Comparison of ENCODE assay signal across 11 cellular contexts in genomic region chr21:34884346-34884929, GRCh38.
DNase-seq lines count a peak whose midpoint lies in the region; ATAC-seq and TF ChIP-seq lines count a peak whose summit lies in the region.
"Had no signal": no experiment of that assay in that cellular context is flagged by ENCODE, and none has a peak within 500 bp of the region (broad histone marks: within the 10 kb centered on the region; RNA-seq: fewer than 3 reads in every experiment).

No MANE protein-coding gene starts in this region.

- DNase-seq in CD14-positive monocyte (ENCODE audit: low spot score) (no peak), Karpas-422 (no peak), breast epithelium (ENCODE audit: low spot score in 2 of 2) (no peak), NCI-H82 (lab: John Stamatoyannopoulos, UW) (no peak), NCI-H69 (lab: John Stamatoyannopoulos, UW) (no peak)
- DNase-seq: NCI-H2081 treated with DMSO at 0.1 percent for 48 hours, small intestine, WERI-Rb-1 had no signal

- no peaks in the 10 kb centered on the region for H3K9me2 ChIP-seq in Karpas-422 (replicated peaks; ENCODE audit: insufficient read depth, low read length)

- H3K27me3 ChIP-seq in Karpas-422 (ENCODE audit: low read length) (no peaks in the 10 kb centered on the region), breast epithelium (no peaks in the 10 kb centered on the region), muscle layer of duodenum (ENCODE audit: low read depth, low read length) (no peaks in the 10 kb centered on the region)

- no peak for TF ChIP-seq CTCF in CD14-positive monocyte (IDR thresholded peaks at IDR 0.05)
- TF ChIP-seq CTCF in breast epithelium (IDR thresholded peaks at IDR 0.05): no peak

- peaks cover 0 to 2% (median 0%) of the 10 kb centered on the region in 7 donors for H3K9me3 Mint-ChIP-seq in CD14-positive monocyte

- peak overlapping the region; percentile 83 for H3K9ac ChIP-seq in Karpas-422 (ENCODE audit: low read length)

- peak overlapping the region; percentile 68 for H3K27ac ChIP-seq in Karpas-422 (ENCODE audit: low read length)
- peak overlapping the region; percentile 94 to 97 for H3K27ac ChIP-seq in breast epithelium
- H3K27ac ChIP-seq in muscle layer of duodenum (ENCODE audit: low read length): peak overlapping the region; percentile 76
- H3K27ac ChIP-seq: WERI-Rb-1 had no signal

- peaks cover 69% of the 10 kb centered on the region for H3K79me2 ChIP-seq in Karpas-422 (ENCODE audit: low read length)

- H3K27me3 Mint-ChIP-seq in CD14-positive monocyte (ENCODE audit: low read depth in 3 of 3): peaks cover 0 to 3% (median 0%) of the 10 kb centered on the region in 3 donors

- no peaks in the 10 kb centered on the region for H4K20me1 ChIP-seq in Karpas-422 (ENCODE audit: insufficient read depth, low read depth, low read length)

- H3K4me1 ChIP-seq in Karpas-422 (ENCODE audit: low read length) (peaks cover 73% of the 10 kb centered on the region), breast epithelium (peaks cover 0 to 6% of the 10 kb centered on the region in 2 donors), muscle layer of duodenum (ENCODE audit: control insufficient read depth in 1 of 2, insufficient read depth in 2 of 2, low read length in 2 of 2) (peaks cover 5 to 14% of the 10 kb centered on the region in 2 donors)

- peak overlapping the region; percentile 79 to 98 for H3K4me3 Mint-ChIP-seq in CD14-positive monocyte

- H3K4me3 ChIP-seq in Karpas-422 (ENCODE audit: low read length): peak overlapping the region; percentile 84
- H3K4me3 ChIP-seq in breast epithelium: peak overlapping the region; percentile 80 to 88 (median 81)
- H3K4me3 ChIP-seq in muscle layer of duodenum (ENCODE audit: low read depth in 1 of 2, low read length in 2 of 2): peak overlapping the region in 1 of 2 donors; percentile 80

- no peak for TF ChIP-seq POLR2A in breast epithelium (IDR thresholded peaks at IDR 0.05)

- ATAC-seq in GM21723 (IDR thresholded peaks at IDR 0.05; ENCODE audit: unreplicated experiment) (no peak), GM19351 (IDR thresholded peaks at IDR 0.05; ENCODE audit: unreplicated experiment) (no peak)

- peak overlapping the region; percentile 78 to 99 (median 96) for H3K27ac Mint-ChIP-seq in CD14-positive monocyte

- intact Hi-C loops in CD14-positive monocyte (cut with micrococcal nuclease): loop anchor here in 1 of 2 donors (5.0 kb wide), 1 partner anchor 47 kb away; no protein-coding TSS in a partner anchor
- intact Hi-C loops in breast epithelium (cut with DNase I; ENCODE audit: low total_unique reads): no loop called here

- no peak overlapping the region for H2AFZ ChIP-seq in Karpas-422 (ENCODE audit: low read length)

- peaks cover 52% of the 10 kb centered on the region for H3K4me1 Mint-ChIP-seq in CD14-positive monocyte

- H3K9me3 ChIP-seq in Karpas-422 (ENCODE audit: low read length) (no peaks in the 10 kb centered on the region), breast epithelium (no peaks in the 10 kb centered on the region), muscle layer of duodenum (ENCODE audit: control insufficient read depth in 1 of 2, low read length in 2 of 2) (no peaks in the 10 kb centered on the region)

- H3K36me3 Mint-ChIP-seq in CD14-positive monocyte: peaks cover 12 to 24% of the 10 kb centered on the region in 2 donors

- H3K36me3 ChIP-seq in Karpas-422 (ENCODE audit: insufficient read depth, low read length) (peaks cover 8% of the 10 kb centered on the region; the same call in 1 of the 2 replicates), breast epithelium (no peaks in the 10 kb centered on the region), muscle layer of duodenum (ENCODE audit: control insufficient read depth in 1 of 2, insufficient read depth in 2 of 2, low read length in 2 of 2) (peaks cover 6 to 15% of the 10 kb centered on the region in 2 donors)
- H3K36me3 ChIP-seq: WERI-Rb-1 had no signal

- H3K4me2 ChIP-seq in Karpas-422 (ENCODE audit: low read depth, low read length, poor library complexity, severe bottlenecking): peak overlapping the region; percentile 96
